In the genomic region with DNA sequence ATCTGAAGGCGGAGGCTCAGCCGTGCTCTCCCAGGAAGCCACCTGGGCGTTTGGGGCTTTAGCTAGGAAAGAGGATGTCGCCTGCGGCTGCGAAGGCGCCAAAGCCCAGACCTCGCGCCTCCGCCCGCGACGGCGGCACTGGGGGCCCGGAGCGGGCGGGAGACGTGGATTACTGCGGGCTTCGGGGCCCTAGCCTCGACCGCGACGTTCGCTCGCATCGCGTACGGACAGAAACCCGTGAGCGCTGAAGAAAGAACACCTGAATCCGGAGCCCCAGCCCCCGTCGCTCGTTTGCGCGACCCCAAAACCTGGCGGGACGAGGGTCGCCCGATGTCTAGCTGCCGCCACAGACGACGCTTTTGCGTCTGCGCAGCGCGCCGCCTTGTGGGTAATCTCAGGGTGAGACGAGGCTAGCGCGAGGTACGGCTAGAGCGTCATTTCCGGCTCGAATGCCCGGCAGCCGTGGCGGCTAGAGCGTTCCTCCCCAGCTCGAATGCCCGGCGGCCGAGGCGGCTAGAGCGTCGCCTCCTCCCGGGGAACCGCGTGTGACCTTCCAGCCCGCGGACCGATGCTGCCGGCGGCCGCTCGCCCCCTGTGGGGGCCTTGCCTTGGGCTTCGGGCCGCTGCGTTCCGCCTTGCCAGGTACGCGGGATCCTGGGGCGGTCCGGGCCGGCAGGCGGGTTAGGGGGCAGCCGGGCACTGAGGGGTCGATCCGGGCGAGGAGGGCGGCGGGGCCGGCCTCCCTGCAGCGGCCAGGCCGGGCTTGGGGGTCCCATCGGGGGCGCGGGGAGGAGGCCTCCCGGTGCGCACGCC, we compare ENCODE assay signal across 8 cellular contexts. TPM values are rescaled to one million over a fixed set of nuclear protein-coding genes. Genes with fewer than 3 reads are reported as not detected.
DNase-seq lines count a peak whose midpoint lies in the region; ATAC-seq and TF ChIP-seq lines count a peak whose summit lies in the region.

MRPL12 (plus strand) TSS at position 434 of the 813 bp plus-strand sequence; CDS start at position 569, 135 bp downstream.

- H3K9ac ChIP-seq in HCT116 (ENCODE audit: low read length) (peak within 1 kb of the TSS; percentile 95), SK-N-MC (ENCODE audit: insufficient read length) (peak within 1 kb of the TSS; percentile 99)

- intact Hi-C loops in HCT116 (cut with micrococcal nuclease): loop anchor here (2.0 kb wide), 1 partner anchor 20 kb away; the partner anchor contains the start of gene ARL16

- H3K4me3 ChIP-seq in HCT116 (replicated peaks in 1 of 2; ENCODE audit: low read depth in 1 of 2, low read length in 2 of 2) (peak within 1 kb of the TSS; percentile 68), SK-N-MC (peak within 1 kb of the TSS; percentile 95)

- H3K27ac Mint-ChIP-seq in activated naive CD4-positive, alpha-beta T cell treated with anti-CD3 and anti-CD28 coated beads, Interleukin-2, amount 10 ng/mL, durations not matched to agents 7 days and 5 days: peak within 1 kb of the TSS; percentile 97

- H3K36me3 Mint-ChIP-seq in activated naive CD4-positive, alpha-beta T cell treated with anti-CD3 and anti-CD28 coated beads, Interleukin-2, amount 10 ng/mL, durations not matched to agents 7 days and 5 days: peaks cover 48% of the 10 kb centered on the region

- peaks cover 90% of the 10 kb centered on the region for H3K79me2 ChIP-seq in HCT116 (ENCODE audit: insufficient read depth, low read length)

- H3K27ac ChIP-seq in HCT116 (ENCODE audit: low read depth, low read length) (peak within 1 kb of the TSS; percentile 98), SK-N-MC (peak within 1 kb of the TSS; percentile 94)

- DNase-seq in GF-D8 (lab: John Stamatoyannopoulos, UW) (peak; percentile 80), HCT116 (ENCODE audit: low read depth, low spot score) (peak; percentile 90), NAMALWA (ENCODE audit: low spot score) (peak; percentile 95), SK-N-MC (ENCODE audit: low read depth, low spot score) (peak; percentile 39), globus pallidus (ENCODE audit: low spot score) (peak; percentile 94), nucleus accumbens (lab: John Stamatoyannopoulos, UW) (peak; percentile 39 to 97 (median 89)), superior temporal gyrus (ENCODE audit: extremely low spot score) (peak; percentile 99)
- peak; percentile 93 for DNase-seq in activated naive CD4-positive, alpha-beta T cell treated with anti-CD3 and anti-CD28 coated beads, Interleukin-2, amount 10 ng/mL, durations not matched to agents 7 days and 5 days

- H4K20me1 ChIP-seq in HCT116 (ENCODE audit: insufficient read depth): no peaks in the 10 kb centered on the region; the same call in 1 of the 2 replicates

- TF ChIP-seq RAD21 in HCT116 (IDR thresholded peaks at IDR 0.05; ENCODE audit: low read depth): no peak

- RAD21 ChIA-PET in HCT116 (lab: Charles Lee; ENCODE audit: low non-redundant PET in 1 of 2, low total read pairs in 2 of 2, uncharacterized antibody in 2 of 2, unreplicated experiment in 2 of 2): interaction anchor here (0.8 to 1.5 kb wide), 3 partner anchors 20 to 24 kb away, joined by 3 to 4 read pairs (median 4); partner anchors contain the start of genes ARL16 (in 2 of the 2) and HGS (in 2 of the 2)

- no peak within 1 kb of the TSS for H2AFZ ChIP-seq in HCT116 (ENCODE audit: low read depth, low read length, poor library complexity, severe bottlenecking)

- BruUV-seq in HCT116 (replicated peaks; lab: Mats Ljungman, UMichigan): TSS peak; percentile 80

- CTCF ChIA-PET in HCT116 (lab: Charles Lee): interaction anchor here (0.8 to 1.3 kb wide), 4 partner anchors 28 to 166 kb away, joined by 3 to 4 read pairs (median 3); no protein-coding TSS in a partner anchor
- CTCF ChIA-PET in activated naive CD4-positive, alpha-beta T cell treated with anti-CD3 and anti-CD28 coated beads, Interleukin-2, amount 10 ng/mL, durations not matched to agents 7 days and 5 days (lab: Charles Lee): interaction anchor here (0.8 to 1.7 kb wide), 3 partner anchors 20 to 223 kb away, joined by 3 to 8 read pairs (median 4); partner anchors contain the start of genes ARL16 and HGS

- H3K36me3 ChIP-seq in HCT116 (ENCODE audit: control insufficient read depth in 1 of 2, insufficient read depth in 2 of 2, low read length in 2 of 2): peaks cover 29 to 60% of the 10 kb centered on the region in 2 experiments; a peak in 3 of 4 replicates
- H3K36me3 ChIP-seq in SK-N-MC (ENCODE audit: insufficient read depth, low read length): peaks cover 65% of the 10 kb centered on the region

- peak within 1 kb of the TSS; percentile 86 for H3K4me3 Mint-ChIP-seq in activated naive CD4-positive, alpha-beta T cell treated with anti-CD3 and anti-CD28 coated beads, Interleukin-2, amount 10 ng/mL, durations not matched to agents 7 days and 5 days

- H3K4me1 ChIP-seq in HCT116 (ENCODE audit: control insufficient read depth in 1 of 2, insufficient read depth in 2 of 2, low read length in 2 of 2): peaks cover 13 to 27% of the 10 kb centered on the region in 2 experiments

- no peak for TF ChIP-seq CTCF in HCT116 (IDR thresholded peaks at IDR 0.05 in 2 of 3, conservative IDR thresholded peaks at IDR 0.05 in 1 of 3; ENCODE audit: borderline replicate concordance in 1 of 3, insufficient read depth in 1 of 3, low read depth in 2 of 3, low read length in 2 of 3)

- peaks cover 42% of the 10 kb centered on the region for H3K4me1 Mint-ChIP-seq in activated naive CD4-positive, alpha-beta T cell treated with anti-CD3 and anti-CD28 coated beads, Interleukin-2, amount 10 ng/mL, durations not matched to agents 7 days and 5 days

- peak; percentile 91 for TF ChIP-seq POLR2A in HCT116 (IDR thresholded peaks at IDR 0.05; ENCODE audit: borderline replicate concordance, extremely low read depth, insufficient read depth, insufficient read length)

- no peaks in the 10 kb centered on the region for H3K9me3 ChIP-seq in HCT116 (ENCODE audit: control insufficient read depth in 1 of 2, insufficient read depth in 1 of 2, low read depth in 1 of 2, low read length in 2 of 2)
- no peaks in the 10 kb centered on the region for H3K9me3 ChIP-seq in SK-N-MC (ENCODE audit: low read depth, low read length)

- H3K27me3 ChIP-seq in HCT116 (ENCODE audit: insufficient read depth, low read length): no peaks in the 10 kb centered on the region

- POLR2A ChIA-PET in HCT116 (lab: Charles Lee): interaction anchor here (0.9 to 3.5 kb wide), 4 partner anchors 8 to 157 kb away, joined by 3 to 33 read pairs (median 4); partner anchors contain the start of genes ARL16, HGS and SLC25A10

- no peaks in the 10 kb centered on the region for H3K9me3 Mint-ChIP-seq in activated naive CD4-positive, alpha-beta T cell treated with anti-CD3 and anti-CD28 coated beads, Interleukin-2, amount 10 ng/mL, durations not matched to agents 7 days and 5 days

- peak within 1 kb of the TSS; percentile 89 for H3K4me2 ChIP-seq in HCT116 (ENCODE audit: low read length)

- ATAC-seq in HCT116: peak; percentile 79

- no peaks in the 10 kb centered on the region for H3K27me3 Mint-ChIP-seq in activated naive CD4-positive, alpha-beta T cell treated with anti-CD3 and anti-CD28 coated beads, Interleukin-2, amount 10 ng/mL, durations not matched to agents 7 days and 5 days

- H3K9me2 ChIP-seq in HCT116 (ENCODE audit: insufficient read depth): no peaks in the 10 kb centered on the region

TF ChIP-seq in HCT116, 20 proteins besides CTCF, POLR2A, EP300 and RAD21:
- TF ChIP-seq EZH2phosphoT487 (IDR thresholded peaks at IDR 0.05; ENCODE audit: borderline replicate concordance) (no peak), CBX3 (IDR thresholded peaks at IDR 0.05; ENCODE audit: low read depth) (peak; percentile 84; the same call in 1 of the 2 replicates), ZFX (IDR thresholded peaks at IDR 0.05) (peak; percentile 95), SIN3A (IDR thresholded peaks at IDR 0.05; ENCODE audit: low read depth) (peak; percentile 96), TCF7L2 (IDR thresholded peaks at IDR 0.05; ENCODE audit: borderline replicate concordance, extremely low read depth, insufficient read depth, insufficient read length) (peak; percentile 68), POLR2AphosphoS5 (IDR thresholded peaks at IDR 0.05; ENCODE audit: low read depth, low read length) (peak; percentile 98), CEBPB (IDR thresholded peaks at IDR 0.05; ENCODE audit: low read depth) (no peak), MAX (IDR thresholded peaks at IDR 0.05) (peak; percentile 98), SP1 (IDR thresholded peaks at IDR 0.05; ENCODE audit: low read depth) (no peak; the same call in 1 of the 2 replicates), YY1 (IDR thresholded peaks at IDR 0.05; ENCODE audit: extremely low read depth, insufficient replicate concordance, low read depth, low read length) (peak; percentile 84), FOSL1 (IDR thresholded peaks at IDR 0.05; ENCODE audit: low read depth) (no peak)
- TF ChIP-seq, protein P1, sequence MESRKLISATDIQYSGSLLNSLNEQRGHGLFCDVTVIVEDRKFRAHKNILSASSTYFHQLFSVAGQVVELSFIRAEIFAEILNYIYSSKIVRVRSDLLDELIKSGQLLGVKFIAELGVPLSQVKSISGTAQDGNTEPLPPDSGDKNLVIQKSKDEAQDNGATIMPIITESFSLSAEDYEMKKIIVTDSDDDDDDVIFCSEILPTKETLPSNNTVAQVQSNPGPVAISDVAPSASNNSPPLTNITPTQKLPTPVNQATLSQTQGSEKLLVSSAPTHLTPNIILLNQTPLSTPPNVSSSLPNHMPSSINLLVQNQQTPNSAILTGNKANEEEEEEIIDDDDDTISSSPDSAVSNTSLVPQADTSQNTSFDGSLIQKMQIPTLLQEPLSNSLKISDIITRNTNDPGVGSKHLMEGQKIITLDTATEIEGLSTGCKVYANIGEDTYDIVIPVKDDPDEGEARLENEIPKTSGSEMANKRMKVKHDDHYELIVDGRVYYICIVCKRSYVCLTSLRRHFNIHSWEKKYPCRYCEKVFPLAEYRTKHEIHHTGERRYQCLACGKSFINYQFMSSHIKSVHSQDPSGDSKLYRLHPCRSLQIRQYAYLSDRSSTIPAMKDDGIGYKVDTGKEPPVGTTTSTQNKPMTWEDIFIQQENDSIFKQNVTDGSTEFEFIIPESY (IDR thresholded peaks at IDR 0.05; ENCODE audit: extremely low read depth, insufficient replicate concordance, low read length): peak; percentile 96

RNA-seq across cellular contexts. Expression of gene MRPL12, which starts in this region (rescaled TPM):
- 260 TPM for total RNA-seq in HCT116 (2021; ENCODE audit: unreplicated experiment)
- 178 and 227 TPM in 2 replicates for polyA plus RNA-seq in HCT116 (2012)

Comparison
In these comparisons a context has a peak if more than half of its experiments do, and no peak if none do; other contexts are left out.
1. Peak in every context shown above with its lines: DNase-seq, ATAC-seq, H3K4me3 ChIP-seq and H3K27ac ChIP-seq.
2. DNase-seq: peak in every context shown above with its lines; median percentile 99 in superior temporal gyrus; 95 in NAMALWA; 94 in globus pallidus; 93 in activated naive CD4-positive, alpha-beta T cell treated with anti-CD3 and anti-CD28 coated beads, Interleukin-2, amount 10 ng/mL, durations not matched to agents 7 days and 5 days; 90 in HCT116; 89 in nucleus accumbens; 80 in GF-D8; 39 in SK-N-MC.